ENCODE assay signal across 18 cellular contexts in the genomic region with DNA sequence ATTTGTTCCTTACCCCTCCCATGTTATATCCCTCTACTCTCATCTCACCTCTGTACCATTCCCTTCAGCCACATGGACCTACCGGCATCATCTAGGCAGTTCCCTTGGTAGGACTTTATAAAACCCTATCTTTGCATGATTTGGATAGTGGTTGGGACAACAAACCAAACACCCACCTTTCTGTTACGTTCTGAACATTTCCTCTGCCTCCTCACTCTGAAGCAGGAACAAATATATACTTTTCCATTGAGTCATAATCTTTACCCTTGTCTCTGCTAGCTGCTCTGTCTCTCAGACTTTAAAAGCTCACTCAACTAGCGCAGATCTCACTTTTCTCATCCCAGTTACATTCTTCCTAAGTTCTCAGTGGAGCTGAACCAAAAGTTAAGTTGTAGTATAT. TPM values are rescaled to one million over a fixed set of nuclear protein-coding genes. Genes with fewer than 3 reads are reported as not detected.
DNase-seq lines count a peak whose midpoint lies in the region; ATAC-seq, FAIRE-seq and TF ChIP-seq lines count a peak whose summit lies in the region.
"Had no signal": no experiment of that assay in that cellular context is flagged by ENCODE, and none has a peak within 500 bp of the region (broad histone marks: within the 10 kb centered on the region; RNA-seq: fewer than 3 reads in every experiment).

No MANE protein-coding gene starts in this region.

- H3K4me1 ChIP-seq in HEK293 (ENCODE audit: control insufficient read depth, insufficient read depth, low read length) (no peaks in the 10 kb centered on the region), GM12878 (ENCODE audit: control insufficient read depth, insufficient read depth, low read length) (peaks cover 29% of the 10 kb centered on the region)
- H3K4me1 ChIP-seq: parathyroid adenoma had no signal

- H3K9me3 ChIP-seq in HEK293 (ENCODE audit: control insufficient read depth, insufficient read depth, low read depth, low read length) (no peaks in the 10 kb centered on the region), GM12878 (replicated peaks; ENCODE audit: control insufficient read depth, insufficient read depth, low read length) (peaks cover 3% of the 10 kb centered on the region)

- in situ Hi-C loops in GM12878 (cut with MboI): no loop called here

- 66% methylated on average over 3 of the region's 3 CpGs for WGBS in GM12878 (ENCODE audit: insufficient coverage, insufficient replicate concordance, low lambda C conversion rate, missing lambda C conversion rate)

- no peaks in the 10 kb centered on the region for H4K20me1 ChIP-seq in GM12878 (ENCODE audit: control insufficient read depth, insufficient read depth)

- H3K4me2 ChIP-seq in GM12878 (ENCODE audit: control insufficient read depth, insufficient read depth): no peak overlapping the region

- peaks cover 88% of the 10 kb centered on the region for H3K79me2 ChIP-seq in GM12878 (ENCODE audit: control insufficient read depth, insufficient read depth, low read length)

- intact Hi-C loops in activated CD4-positive, alpha-beta T cell treated with anti-CD3 and anti-CD28 coated beads, Interleukin-2, amount 10 ng/mL, durations not matched to agents 24 days and 14 days (cut with micrococcal nuclease): loop anchor here (1.0 to 5.0 kb wide), 2 partner anchors 18 to 88 kb away; a partner anchor contains a TSS
- intact Hi-C loops in GM12878 (cut with micrococcal nuclease; ENCODE audit: unreplicated experiment): no loop called here

- peaks cover 12% of the 10 kb centered on the region for H3K36me3 Mint-ChIP-seq in activated CD4-positive, alpha-beta T cell treated with anti-CD3 and anti-CD28 coated beads, Interleukin-2, amount 10 ng/mL, durations not matched to agents 24 days and 14 days (ENCODE audit: low read depth)
- peaks cover 18% of the 10 kb centered on the region for H3K36me3 Mint-ChIP-seq in activated CD4-positive, alpha-beta T cell treated with anti-CD3 and anti-CD28 coated beads, Interleukin-2, amount 10 ng/mL, durations not matched to agents 7 days and 5 days (ENCODE audit: low read depth)

- no peak overlapping the region for H3K9ac ChIP-seq in GM12878 (ENCODE audit: control insufficient read depth, insufficient read depth, low read length)
- H3K9ac ChIP-seq: parathyroid adenoma had no signal

- DNase-seq in activated CD4-positive, alpha-beta T cell treated with anti-CD3 and anti-CD28 coated beads, Interleukin-2, amount 10 ng/mL, durations not matched to agents 24 days and 14 days: no peak
- no peak for DNase-seq in activated CD4-positive, alpha-beta T cell treated with anti-CD3 and anti-CD28 coated beads, Interleukin-2, amount 10 ng/mL, durations not matched to agents 7 days and 5 days
- no peak for DNase-seq in GM12878 (ENCODE audit: low read depth, low spot score)
- DNase-seq in non-pigmented ciliary epithelial cell (ENCODE audit: low read depth): peak; percentile 26
- DNase-seq in NCI-H187 (lab: John Stamatoyannopoulos, UW): no peak
- no peak for DNase-seq in AML-193 (lab: John Stamatoyannopoulos, UW)
- DNase-seq: activated effector memory CD4-positive, alpha-beta T cell treated with anti-CD3 and anti-CD28 coated beads, Interleukin-2, amount 50 U/mL, for 16 hours; COR-L47; KG1; NCI-H1105 treated with DMSO at 0.1 percent for 48 hours; SHP77; T-helper 9 cell had no signal

- no peak for FAIRE-seq in GM12878 (lab: Jason Lieb, UNC)
- FAIRE-seq: G401.6 had no signal

- TF ChIP-seq CTCF in HEK293 (tag by site-specific recombination; IDR thresholded peaks at IDR 0.05): no peak
- no peak for TF ChIP-seq CTCF in GM12878 (IDR thresholded peaks at IDR 0.05 in 2 of 3, conservative IDR thresholded peaks at IDR 0.05 in 1 of 3; ENCODE audit: control insufficient read depth in 2 of 3, extremely low read depth in 1 of 3, insufficient read depth in 1 of 3, low read depth in 3 of 3, low read length in 3 of 3)

- H3K36me3 ChIP-seq in HEK293 (ENCODE audit: control insufficient read depth in 2 of 2, insufficient read depth in 1 of 2, low read length in 2 of 2): no peaks in the 10 kb centered on the region; a peak in 1 of 3 replicates
- H3K36me3 ChIP-seq in GM12878 (ENCODE audit: control insufficient read depth in 2 of 2, insufficient read depth in 2 of 2, low read length in 1 of 2): peaks cover 0 to 2% of the 10 kb centered on the region in 2 experiments; a peak in 2 of 4 replicates

- CTCF ChIA-PET in activated CD4-positive, alpha-beta T cell treated with anti-CD3 and anti-CD28 coated beads, Interleukin-2, amount 10 ng/mL, durations not matched to agents 7 days and 5 days (lab: Charles Lee): interaction anchor here (0.9 to 2.0 kb wide), 2 partner anchors 72 to 87 kb away, joined by 3 to 4 read pairs; no protein-coding TSS in a partner anchor
- CTCF ChIA-PET in HEK293 (lab: Yijun Ruan, JAX): no interaction called here
- CTCF ChIA-PET in GM12878 (lab: Yijun Ruan, JAX): interaction anchor here (0.6 kb wide), 1 partner anchor 162 kb away, joined by 3 read pairs; no protein-coding TSS in a partner anchor

- H3K9me3 Mint-ChIP-seq in activated CD4-positive, alpha-beta T cell treated with anti-CD3 and anti-CD28 coated beads, Interleukin-2, amount 10 ng/mL, durations not matched to agents 24 days and 14 days: no peaks in the 10 kb centered on the region
- peaks cover 8% of the 10 kb centered on the region for H3K9me3 Mint-ChIP-seq in activated CD4-positive, alpha-beta T cell treated with anti-CD3 and anti-CD28 coated beads, Interleukin-2, amount 10 ng/mL, durations not matched to agents 7 days and 5 days
- H3K9me3 Mint-ChIP-seq: stimulated activated memory B cell treated with anti-CD40 and anti-IgM and Interleukin-4, amounts not matched to agents 10 μg/mL and 1 μg/mL and 100 μg/mL, for 72 hours had no signal

- H3K4me3 ChIP-seq in HEK293 (ENCODE audit: low read depth, low read length) (no peak overlapping the region), GM12878 (no peak overlapping the region)
- H3K4me3 ChIP-seq: skin epidermis had no signal

- TF ChIP-seq RAD21 in GM12878 (IDR thresholded peaks at IDR 0.05; ENCODE audit: insufficient read depth, low read depth, low read length): no peak

- no peak for TF ChIP-seq POLR2A in GM12878 (IDR thresholded peaks at IDR 0.05; ENCODE audit: low read depth, low read length)

- no peaks in the 10 kb centered on the region for H3K27me3 Mint-ChIP-seq in activated CD4-positive, alpha-beta T cell treated with anti-CD3 and anti-CD28 coated beads, Interleukin-2, amount 10 ng/mL, durations not matched to agents 24 days and 14 days
- no peaks in the 10 kb centered on the region for H3K27me3 Mint-ChIP-seq in activated CD4-positive, alpha-beta T cell treated with anti-CD3 and anti-CD28 coated beads, Interleukin-2, amount 10 ng/mL, durations not matched to agents 7 days and 5 days
- H3K27me3 Mint-ChIP-seq: stimulated activated memory B cell treated with anti-CD40 and anti-IgM and Interleukin-4, amounts not matched to agents 10 μg/mL and 1 μg/mL and 100 μg/mL, for 72 hours had no signal

- POLR2A ChIA-PET in activated CD4-positive, alpha-beta T cell treated with anti-CD3 and anti-CD28 coated beads, Interleukin-2, amount 10 ng/mL, durations not matched to agents 7 days and 5 days (lab: Charles Lee): no interaction called here
- POLR2A ChIA-PET in HEK293 (lab: Yijun Ruan, JAX) (no interaction called here), GM12878 (lab: Charles Lee) (interaction anchor here (0.5 to 0.7 kb wide), 3 partner anchors 41 to 326 kb away, joined by 3 to 4 read pairs (median 3); no protein-coding TSS in a partner anchor)

- no peak for TF ChIP-seq EP300 in GM12878 (IDR thresholded peaks at IDR 0.05; ENCODE audit: borderline replicate concordance in 1 of 2, control insufficient read depth in 1 of 2, low read depth in 2 of 2, low read length in 2 of 2)

- SMC1A ChIA-PET in GM12878 (lab: Charles Lee; ENCODE audit: uncharacterized antibody, unreplicated experiment): interaction anchor here (1.6 to 1.9 kb wide), 2 partner anchors 22 to 51 kb away, joined by 3 to 4 read pairs; no protein-coding TSS in a partner anchor

- H3K27me3 ChIP-seq in GM12878 (replicated peaks in 1 of 2; ENCODE audit: control insufficient read depth in 2 of 2, insufficient read depth in 2 of 2, low read length in 1 of 2): no peaks in the 10 kb centered on the region

- H3K27ac Mint-ChIP-seq in activated CD4-positive, alpha-beta T cell treated with anti-CD3 and anti-CD28 coated beads, Interleukin-2, amount 10 ng/mL, durations not matched to agents 24 days and 14 days: peak overlapping the region; percentile 65
- H3K27ac Mint-ChIP-seq in activated CD4-positive, alpha-beta T cell treated with anti-CD3 and anti-CD28 coated beads, Interleukin-2, amount 10 ng/mL, durations not matched to agents 7 days and 5 days: no peak overlapping the region

- H3K4me3 Mint-ChIP-seq in activated CD4-positive, alpha-beta T cell treated with anti-CD3 and anti-CD28 coated beads, Interleukin-2, amount 10 ng/mL, durations not matched to agents 24 days and 14 days: peak overlapping the region; percentile 12
- no peak overlapping the region for H3K4me3 Mint-ChIP-seq in activated CD4-positive, alpha-beta T cell treated with anti-CD3 and anti-CD28 coated beads, Interleukin-2, amount 10 ng/mL, durations not matched to agents 7 days and 5 days
- H3K4me3 Mint-ChIP-seq: stimulated activated memory B cell treated with anti-CD40 and anti-IgM and Interleukin-4, amounts not matched to agents 10 μg/mL and 1 μg/mL and 100 μg/mL, for 72 hours had no signal

- no peak overlapping the region for H3K27ac ChIP-seq in HEK293 (ENCODE audit: extremely low read depth, low read depth, low read length)
- H3K27ac ChIP-seq in GM12878 (ENCODE audit: control insufficient read depth, insufficient read depth): no peak overlapping the region
- H3K27ac ChIP-seq: parathyroid adenoma, skin epidermis had no signal

- RAD21 ChIA-PET in GM12878 (lab: Charles Lee; ENCODE audit: unreplicated experiment): interaction anchor here (1.0 kb wide), 1 partner anchor 161 kb away, joined by 3 read pairs; no protein-coding TSS in a partner anchor

- no peak overlapping the region for H2AFZ ChIP-seq in GM12878 (ENCODE audit: control insufficient read depth, low read depth, low read length)
- H2AFZ ChIP-seq: parathyroid adenoma had no signal

- BruUV-seq in GM12878 (replicated peaks; lab: Mats Ljungman, UMichigan): TSS peak; percentile 26

- no peak for ATAC-seq in GM12878
- no peak for ATAC-seq in GM21717 (IDR thresholded peaks at IDR 0.05; ENCODE audit: unreplicated experiment)
- ATAC-seq: stimulated activated memory B cell treated with anti-CD40 and anti-IgM and Interleukin-4, amounts not matched to agents 10 μg/mL and 1 μg/mL and 100 μg/mL, for 72 hours had no signal

- peaks cover 28% of the 10 kb centered on the region for H3K4me1 Mint-ChIP-seq in activated CD4-positive, alpha-beta T cell treated with anti-CD3 and anti-CD28 coated beads, Interleukin-2, amount 10 ng/mL, durations not matched to agents 24 days and 14 days
- peaks cover 17% of the 10 kb centered on the region for H3K4me1 Mint-ChIP-seq in activated CD4-positive, alpha-beta T cell treated with anti-CD3 and anti-CD28 coated beads, Interleukin-2, amount 10 ng/mL, durations not matched to agents 7 days and 5 days

RNA-seq across cellular contexts. Expression of a gene that starts 17.8 kb away (rescaled TPM):
- total RNA-seq in activated CD4-positive, alpha-beta T cell treated with anti-CD3 and anti-CD28 coated beads, Interleukin-2, amount 10 ng/mL, durations not matched to agents 24 days and 14 days: 65.5 and 70.8 TPM in 2 replicates
- total RNA-seq in activated CD4-positive, alpha-beta T cell treated with anti-CD3 and anti-CD28 coated beads, Interleukin-2, amount 10 ng/mL, durations not matched to agents 7 days and 5 days: 10 to 100 TPM; 54.4 to 64.8 TPM
- 105 and 108 TPM in 2 replicates for total RNA-seq in GM12878 (2013; cell fraction: nucleolus; rRNA removed)
- 16.1 and 17.6 TPM in 2 replicates for total RNA-seq in GM12878 (2014; rRNA removed)
- total RNA-seq in GM12878 (2014; rRNA removed; fragmentation: Illumina TruSeq; extraction: Trizol): 21.3 and 21.6 TPM in 2 replicates
- 60.8 and 68.3 TPM in 2 replicates for total RNA-seq in GM12878 (2021)
- polyA plus RNA-seq in GM12878 (2011; ENCODE audit: low read depth): 11.2 TPM
- polyA plus RNA-seq in GM12878 (2011; rRNA removed): 30.6 and 52.4 TPM in 2 replicates
- 15.2 and 22.8 TPM in 2 replicates for polyA plus RNA-seq in GM12878 (2011; cell fraction: cytosol; rRNA removed)
- polyA plus RNA-seq in GM12878 (2011; cell fraction: nucleus; rRNA removed): 18.1 and 18.5 TPM in 2 replicates
- polyA plus RNA-seq in GM12878 (2012): 25.6 and 36.3 TPM in 2 replicates
- 28.1 and 33.8 TPM in 2 replicates for polyA plus RNA-seq in GM12878 (2014; fragmentation: Illumina TruSeq; extraction: Trizol)
- 1 to 10 TPM; 4.8 TPM for polyA plus RNA-seq in GM12878 (2014; fragmentation: Nextera tagmentation; extraction: Ambion mirVana)
- polyA plus RNA-seq in GM12878 (2014; rRNA removed): 17.9 and 21.7 TPM in 2 replicates
- 10 to 100 TPM; 62.2 to 78.4 TPM for polyA plus RNA-seq in GM12878 (2016; fragmentation: Nextera tagmentation; extraction: Ambion mirVana)
- 43.8 and 47.2 TPM in 2 replicates for polyA minus RNA-seq in GM12878 (2011; rRNA and poly(A)+ RNA removed)
- polyA minus RNA-seq in GM12878 (2011; cell fraction: cytosol; rRNA and poly(A)+ RNA removed): 15.8 and 16.2 TPM in 2 replicates
- 13.7 and 19.9 TPM in 2 replicates for polyA minus RNA-seq in GM12878 (2011; cell fraction: nucleus; rRNA and poly(A)+ RNA removed)
